In the genomic region with DNA sequence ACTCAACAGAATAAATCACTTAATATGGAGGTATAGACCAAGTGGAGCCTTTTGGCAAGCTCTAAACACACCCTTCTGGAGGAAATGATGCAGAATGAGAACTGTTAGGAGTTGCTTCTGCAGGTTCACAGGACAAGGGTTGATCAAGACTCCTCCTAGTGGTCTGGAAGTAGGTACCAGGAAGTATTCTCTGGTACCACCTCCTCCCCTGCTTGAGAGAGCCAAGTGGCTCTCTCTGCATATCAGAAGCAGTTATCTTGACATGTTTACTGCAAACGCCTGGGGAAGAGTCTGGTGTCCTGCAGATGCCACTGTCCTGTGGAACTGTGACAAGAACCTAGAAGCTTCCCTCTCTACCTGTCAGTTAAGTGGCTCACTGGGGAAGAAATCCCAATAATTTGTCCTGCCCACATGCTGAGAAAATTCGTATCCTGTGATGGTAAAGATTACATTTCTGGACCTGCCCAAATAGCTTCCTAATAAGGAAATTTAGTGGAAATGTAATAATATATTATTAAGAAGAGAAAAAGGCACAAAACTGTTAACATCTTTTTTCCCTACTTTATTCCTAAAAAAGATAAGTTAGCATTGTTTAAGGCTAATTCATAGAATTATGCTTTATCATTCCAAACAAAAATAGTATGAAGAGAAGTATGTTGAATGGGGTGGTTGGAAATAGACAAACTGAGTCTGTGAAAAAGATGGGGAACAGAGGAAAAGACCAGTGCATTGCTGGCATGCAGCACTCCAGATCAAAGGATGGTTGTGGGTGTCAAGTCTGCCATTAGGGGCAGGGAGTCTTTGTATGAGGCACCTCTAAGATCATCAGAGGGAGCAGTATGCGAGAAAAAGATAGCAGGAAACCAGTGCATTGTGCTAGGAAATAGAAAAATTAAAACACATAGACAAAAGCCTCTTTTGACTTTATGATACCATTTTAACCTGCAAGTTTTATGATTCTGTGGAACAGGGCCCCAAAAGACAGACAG, we compare ENCODE assay signal across 8 cellular contexts.
A peak's percentile ranks its signal among the peaks of the same experiment; 100 is the strongest.
DNase-seq lines count a peak whose midpoint lies in the region; ATAC-seq and TF ChIP-seq lines count a peak whose summit lies in the region.

No MANE protein-coding gene starts in this region.

- peak overlapping the region; percentile 94 to 97 for H3K27ac Mint-ChIP-seq in activated naive CD4-positive, alpha-beta T cell treated with anti-CD3 and anti-CD28 coated beads, Interleukin-2, amount 50 U/mL, for 72 hours

- peak overlapping the region; percentile 39 for H3K4me2 ChIP-seq in OCI-LY3 (ENCODE audit: low read length)

- peak; percentile 63 for ATAC-seq in GM21515 (IDR thresholded peaks at IDR 0.05; ENCODE audit: unreplicated experiment)
- peak; percentile 59 to 60 for ATAC-seq in activated naive CD4-positive, alpha-beta T cell treated with anti-CD3 and anti-CD28 coated beads, Interleukin-2, amount 50 U/mL, for 72 hours

- H3K9me3 ChIP-seq in OCI-LY3 (ENCODE audit: insufficient read depth, low read length) = no peaks in the 10 kb centered on the region

- peaks cover 82% of the 10 kb centered on the region for H4K20me1 ChIP-seq in OCI-LY3 (ENCODE audit: insufficient read depth, low read length)

- H3K79me2 ChIP-seq in OCI-LY3 (ENCODE audit: low read length) = peaks cover 100% of the 10 kb centered on the region

- H3K36me3 Mint-ChIP-seq in activated naive CD4-positive, alpha-beta T cell treated with anti-CD3 and anti-CD28 coated beads, Interleukin-2, amount 50 U/mL, for 72 hours = peaks cover 11 to 47% of the 10 kb centered on the region in 2 donors

- peaks cover 95% of the 10 kb centered on the region for H3K4me1 ChIP-seq in OCI-LY3 (ENCODE audit: low read length)

- peak; percentile 66 for TF ChIP-seq CTCF in OCI-LY3 (IDR thresholded peaks at IDR 0.05; ENCODE audit: low read depth, low read length)

- H3K36me3 ChIP-seq in OCI-LY3 (replicated peaks; ENCODE audit: low read depth, low read length) = peaks cover 17% of the 10 kb centered on the region

- no peak overlapping the region for H3K4me3 ChIP-seq in OCI-LY3 (ENCODE audit: low read length)

- peak overlapping the region; percentile 18; the same call in 1 of the 2 replicates for H3K9ac ChIP-seq in OCI-LY3 (ENCODE audit: low read length)

- DNase-seq in activated CD8-positive, alpha-beta memory T cell treated with anti-CD3 and anti-CD28 coated beads, Interleukin-2, amount 50 U/mL, for 1 hour (ENCODE audit: extremely low read depth) = peak; percentile 41
- no peak for DNase-seq in activated CD8-positive, alpha-beta memory T cell treated with anti-CD3 and anti-CD28 coated beads for 24 hours
- peak; percentile 15 for DNase-seq in HK-2 (ENCODE audit: unreplicated experiment)
- DNase-seq in activated naive CD4-positive, alpha-beta T cell treated with anti-CD3 and anti-CD28 coated beads, Interleukin-2, amount 50 U/mL, for 72 hours (ENCODE audit: low spot score in 2 of 2) = no peak
- peak; percentile 67 for DNase-seq in iPS-NIHi11 (ENCODE audit: low spot score)

- no peak overlapping the region for H2AFZ ChIP-seq in OCI-LY3 (ENCODE audit: low read depth, low read length)

- peak overlapping the region; percentile 88 for H3K27ac ChIP-seq in OCI-LY3 (ENCODE audit: low read length)
- H3K27ac ChIP-seq in temporal lobe (ENCODE audit: low read depth, low read length) = peak overlapping the region; percentile 69

- no peaks in the 10 kb centered on the region for H3K27me3 ChIP-seq in OCI-LY3 (ENCODE audit: low read depth, low read length)

- H3K9me3 Mint-ChIP-seq in activated naive CD4-positive, alpha-beta T cell treated with anti-CD3 and anti-CD28 coated beads, Interleukin-2, amount 50 U/mL, for 72 hours = peaks cover 0 to 7% of the 10 kb centered on the region in 2 donors

Comparison
In these comparisons a context has a peak if more than half of its experiments do, and no peak if none do; other contexts are left out.
1. DNase-seq: peak in activated CD8-positive, alpha-beta memory T cell treated with anti-CD3 and anti-CD28 coated beads, Interleukin-2, amount 50 U/mL, for 1 hour (single experiment), HK-2 (single experiment) and iPS-NIHi11 (single experiment); none in activated CD8-positive, alpha-beta memory T cell treated with anti-CD3 and anti-CD28 coated beads for 24 hours (single experiment) and activated naive CD4-positive, alpha-beta T cell treated with anti-CD3 and anti-CD28 coated beads, Interleukin-2, amount 50 U/mL, for 72 hours (0 of 2).